Comparison of ENCODE assay signal across 9 cellular contexts in the genomic region with DNA sequence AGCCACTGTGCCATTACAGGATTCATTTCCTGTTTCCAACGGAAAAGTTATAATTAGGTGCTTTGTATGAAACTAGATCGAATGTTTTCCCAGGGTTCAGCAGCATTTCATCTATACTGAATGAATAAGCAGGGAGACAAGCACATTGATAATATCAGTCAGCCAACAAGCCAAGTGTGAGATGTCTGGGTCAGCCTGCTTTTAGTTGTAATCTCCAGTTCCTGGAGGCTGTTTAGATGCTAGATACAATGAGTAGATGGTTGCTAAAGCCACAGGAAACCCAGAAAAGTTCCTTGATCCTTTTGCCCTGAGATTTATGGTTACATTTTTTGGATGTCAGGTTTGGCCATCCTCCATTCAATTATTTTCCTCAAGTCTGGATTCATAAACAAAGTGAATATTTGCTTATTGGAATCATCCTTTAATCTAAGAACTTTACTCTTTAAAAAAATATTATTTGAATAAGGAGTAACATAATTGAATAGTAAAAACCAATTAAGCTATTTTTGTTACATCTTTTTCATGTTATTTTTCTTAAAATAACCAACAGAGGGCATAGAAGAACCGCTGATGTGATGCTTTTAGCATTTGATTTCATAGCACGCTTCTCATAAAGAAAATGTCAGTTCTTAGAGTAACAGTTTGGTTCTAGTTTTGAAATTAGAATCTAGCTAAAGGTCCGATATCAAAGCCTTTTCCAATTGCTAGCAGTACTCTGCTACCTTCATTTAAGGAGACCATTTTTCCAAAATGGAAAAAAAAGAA.
A peak's percentile ranks its signal among the peaks of the same experiment; 100 is the strongest.
DNase-seq lines count a peak whose midpoint lies in the region; ATAC-seq and TF ChIP-seq lines count a peak whose summit lies in the region.
"Had no signal": no experiment of that assay in that cellular context is flagged by ENCODE, and none has a peak within 500 bp of the region (broad histone marks: within the 10 kb centered on the region; RNA-seq: fewer than 3 reads in every experiment).

No MANE protein-coding gene starts in this region.

- intact Hi-C loops in right lobe of liver (cut with DNase I), result no loop called here
- intact Hi-C loops in upper lobe of right lung (cut with DNase I), result no loop called here

- no peak for TF ChIP-seq POLR2A in right lobe of liver (IDR thresholded peaks at IDR 0.05)

- no peaks in the 10 kb centered on the region for H3F3A ChIP-seq in Loucy (ENCODE audit: low read depth)

- no peaks in the 10 kb centered on the region for H3K9me2 ChIP-seq in Loucy (replicated peaks; ENCODE audit: low read depth, low read length)

- ATAC-seq in right lobe of liver, result no peak
- ATAC-seq in upper lobe of right lung, result no peak
- ATAC-seq in esophagus mucosa, result no peak
- no peak for ATAC-seq in HG02852 (IDR thresholded peaks at IDR 0.05; ENCODE audit: unreplicated experiment)

- H3K4me1 ChIP-seq in Loucy (ENCODE audit: insufficient read depth, low read length, poor library complexity, severe bottlenecking) (peaks cover 7% of the 10 kb centered on the region), adipocyte (ENCODE audit: control insufficient read depth, insufficient read depth, low read length) (no peaks in the 10 kb centered on the region), right lobe of liver (no peaks in the 10 kb centered on the region), upper lobe of right lung (no peaks in the 10 kb centered on the region)

- 11% methylated on average over 5 of the region's 5 CpGs for WGBS in right lobe of liver (ENCODE audit: insufficient coverage, low coverage, low lambda C conversion rate, missing lambda C conversion rate)

- no peaks in the 10 kb centered on the region for H4K20me1 ChIP-seq in Loucy (ENCODE audit: insufficient read depth, low read length, poor library complexity, severe bottlenecking)

- peak overlapping the region; percentile 66 for H2AFZ ChIP-seq in Loucy (ENCODE audit: low read length)

- TF ChIP-seq CTCF in Loucy (conservative IDR thresholded peaks at IDR 0.05; ENCODE audit: low read length), result peak; percentile 51
- TF ChIP-seq CTCF in right lobe of liver (IDR thresholded peaks at IDR 0.05), result peak; percentile 9 to 19 (median 15)
- TF ChIP-seq CTCF in upper lobe of right lung (IDR thresholded peaks at IDR 0.05), result no peak

- no peaks in the 10 kb centered on the region for H3K79me2 ChIP-seq in Loucy (ENCODE audit: insufficient read depth, low read length)

- DNase-seq in EH (ENCODE audit: low read depth), result peak; percentile 2
- DNase-seq in adipocyte (ENCODE audit: low read depth), result peak; percentile 44
- no peak for DNase-seq in right lobe of liver
- no peak for DNase-seq in upper lobe of right lung
- no peak for DNase-seq in activated T-cell treated with anti-CD3 and anti-CD28 coated beads for 4 hours
- DNase-seq: activated CD4-positive, alpha-beta T cell treated with anti-CD3 and anti-CD28 coated beads, Interleukin-2, amount 10 ng/mL, durations not matched to agents 7 days and 5 days had no signal

- H3K36me3 ChIP-seq in Loucy (ENCODE audit: insufficient read depth, low read length) (no peaks in the 10 kb centered on the region), adipocyte (ENCODE audit: control insufficient read depth, insufficient read depth, low read length, severe bottlenecking) (no peaks in the 10 kb centered on the region), right lobe of liver (no peaks in the 10 kb centered on the region), upper lobe of right lung (no peaks in the 10 kb centered on the region)

- H3K27me3 ChIP-seq in Loucy (ENCODE audit: insufficient read depth, low read length, poor library complexity, severe bottlenecking) (no peaks in the 10 kb centered on the region), adipocyte (replicated peaks; ENCODE audit: control insufficient read depth, insufficient read depth, low read length) (no peaks in the 10 kb centered on the region), right lobe of liver (no peaks in the 10 kb centered on the region), upper lobe of right lung (no peaks in the 10 kb centered on the region)

- H3K9ac ChIP-seq in Loucy (ENCODE audit: low read depth, low read length, poor library complexity, severe bottlenecking), result no peak overlapping the region
- H3K9ac ChIP-seq in adipocyte (ENCODE audit: low read length), result no peak overlapping the region

- H3K27ac ChIP-seq in right lobe of liver (no peak overlapping the region), upper lobe of right lung (no peak overlapping the region)

- H3K4me2 ChIP-seq in Loucy (ENCODE audit: low read depth, low read length, poor library complexity, severe bottlenecking), result peak overlapping the region; percentile 10

- no peaks in the 10 kb centered on the region for H3K9me3 ChIP-seq in Loucy (ENCODE audit: insufficient read depth, low read depth, low read length)
- H3K9me3 ChIP-seq in adipocyte (ENCODE audit: control insufficient read depth, low read length), result no peaks in the 10 kb centered on the region
- no peaks in the 10 kb centered on the region for H3K9me3 ChIP-seq in right lobe of liver
- no peaks in the 10 kb centered on the region for H3K9me3 ChIP-seq in upper lobe of right lung

- H3K4me3 ChIP-seq in Loucy (ENCODE audit: low read length, poor library complexity, severe bottlenecking) (peak overlapping the region; percentile 1), adipocyte (ENCODE audit: low read length) (no peak overlapping the region), right lobe of liver (no peak overlapping the region), upper lobe of right lung (no peak overlapping the region)

Comparison
In these comparisons a context has a peak if more than half of its experiments do, and no peak if none do; other contexts are left out.
1. DNase-seq: peak in EH (single experiment) and adipocyte (single experiment); none in right lobe of liver (0 of 3), upper lobe of right lung (single experiment) and activated T-cell treated with anti-CD3 and anti-CD28 coated beads for 4 hours (single experiment).